ENCODE assay signal across 8 cellular contexts in genomic region chr3:164794099-164794498, GRCh38.
"Had no signal": no experiment of that assay in that cellular context is flagged by ENCODE, and none has a peak within 500 bp of the region (broad histone marks: within the 10 kb centered on the region; RNA-seq: fewer than 3 reads in every experiment).

No MANE protein-coding gene starts in this region.

- ATAC-seq: GM12878 had no signal

- DNase-seq: GDM1, GF-D8 had no signal

- FAIRE-seq: G401.6, GM12878, GM12891, GM12892, GM18507, GM19239 had no signal

- H3K4me3 ChIP-seq: GM12878 had no signal
